11 cellular contexts compared by ENCODE assay signal in genomic region chr20:10864076-10864672, GRCh38.
DNase-seq lines count a peak whose midpoint lies in the region; ATAC-seq and TF ChIP-seq lines count a peak whose summit lies in the region.
"Had no signal": no experiment of that assay in that cellular context is flagged by ENCODE, and none has a peak within 500 bp of the region (broad histone marks: within the 10 kb centered on the region; RNA-seq: fewer than 3 reads in every experiment).

No MANE protein-coding gene starts in this region.

- no peaks in the 10 kb centered on the region for H3K4me1 Mint-ChIP-seq in CD8-positive, alpha-beta T cell (ENCODE audit: low read depth)
- H3K4me1 Mint-ChIP-seq: activated B cell treated with CpG ODN at 0.5 μM for 24 hours; stimulated activated effector memory CD8-positive, alpha-beta T cell treated with anti-CD3 and anti-CD28 coated beads, Interleukin-12 subunit alpha, Interleukin-12 subunit beta, amount 100 ng/mL, for 72 hours had no signal

- H3K4me3 ChIP-seq in epithelial cell of esophagus (ENCODE audit: low read length) (no peak overlapping the region), dorsolateral prefrontal cortex (no peak overlapping the region)
- no peak overlapping the region for H3K4me3 ChIP-seq in CD8-positive, alpha-beta T cell (ENCODE audit: low read depth, low read length)

- H3K4me3 Mint-ChIP-seq in CD8-positive, alpha-beta T cell: no peak overlapping the region
- H3K4me3 Mint-ChIP-seq: activated B cell treated with CpG ODN at 0.5 μM for 24 hours; stimulated activated effector memory CD8-positive, alpha-beta T cell treated with anti-CD3 and anti-CD28 coated beads, Interleukin-12 subunit alpha, Interleukin-12 subunit beta, amount 100 ng/mL, for 72 hours had no signal

- H3K4me1 ChIP-seq in CD8-positive, alpha-beta T cell (ENCODE audit: insufficient read depth, low read length): no peaks in the 10 kb centered on the region

- ATAC-seq in omental fat pad (ENCODE audit: low FRiP score): peak; percentile 33
- ATAC-seq in CD8-positive, alpha-beta T cell: no peak
- ATAC-seq: stimulated activated effector memory CD8-positive, alpha-beta T cell treated with anti-CD3 and anti-CD28 coated beads, Interleukin-12 subunit alpha, Interleukin-12 subunit beta, amount 100 ng/mL, for 72 hours had no signal

- no peak overlapping the region for H3K27ac ChIP-seq in CD8-positive, alpha-beta T cell (ENCODE audit: low read depth, low read length)
- peak overlapping the region in 1 of 59 donors; percentile 31 for H3K27ac ChIP-seq in dorsolateral prefrontal cortex

- POLR2A ChIA-PET in CD8-positive, alpha-beta T cell (lab: Charles Lee): no interaction called here

- TF ChIP-seq CTCF in epithelial cell of esophagus (IDR thresholded peaks at IDR 0.05; ENCODE audit: insufficient read depth, low read depth, low read length, missing control alignments) (no peak), omental fat pad (IDR thresholded peaks at IDR 0.05) (no peak), dorsolateral prefrontal cortex (IDR thresholded peaks at IDR 0.05 in 54 of 56, conservative IDR thresholded peaks at IDR 0.05 in 2 of 56; ENCODE audit: low read depth in 1 of 56, partially characterized antibody in 56 of 56) (no peak)
- no peak for TF ChIP-seq CTCF in CD8-positive, alpha-beta T cell (IDR thresholded peaks at IDR 0.05)

- no peaks in the 10 kb centered on the region for H3K27me3 ChIP-seq in CD8-positive, alpha-beta T cell (ENCODE audit: insufficient read depth, low read length)
- H3K27me3 ChIP-seq in dorsolateral prefrontal cortex: no peaks in the 10 kb centered on the region

- no peaks in the 10 kb centered on the region for H3K9me3 Mint-ChIP-seq in CD8-positive, alpha-beta T cell
- H3K9me3 Mint-ChIP-seq: activated B cell treated with CpG ODN at 0.5 μM for 24 hours had no signal

- CTCF ChIA-PET in CD8-positive, alpha-beta T cell (lab: Charles Lee): no interaction called here

- no peak overlapping the region for H3K27ac Mint-ChIP-seq in CD8-positive, alpha-beta T cell
- H3K27ac Mint-ChIP-seq: activated B cell treated with CpG ODN at 0.5 μM for 24 hours; stimulated activated effector memory CD8-positive, alpha-beta T cell treated with anti-CD3 and anti-CD28 coated beads, Interleukin-12 subunit alpha, Interleukin-12 subunit beta, amount 100 ng/mL, for 72 hours had no signal

- intact Hi-C loops in CD8-positive, alpha-beta T cell (cut with DNase I, micrococcal nuclease): no loop called here
- intact Hi-C loops in dorsolateral prefrontal cortex (cut with DNase I): no loop called here

- H3K9me3 ChIP-seq in CD8-positive, alpha-beta T cell (ENCODE audit: low read length): no peaks in the 10 kb centered on the region

- no peaks in the 10 kb centered on the region for H3K36me3 ChIP-seq in CD8-positive, alpha-beta T cell (ENCODE audit: insufficient read depth, low read length)

- DNase-seq in AG20443 (ENCODE audit: low spot score) (peak; percentile 38), NCI-H187 treated with DMSO at 0.1 percent for 48 hours (lab: John Stamatoyannopoulos, UW) (peak; percentile 70), epithelial cell of esophagus (ENCODE audit: low read depth) (peak; percentile 83), omental fat pad (ENCODE audit: low spot score) (no peak), dorsolateral prefrontal cortex (no peak), UCSD-AML1 (lab: John Stamatoyannopoulos, UW; ENCODE audit: unreplicated experiment) (no peak)
- no peak for DNase-seq in CD8-positive, alpha-beta T cell
- no peak for DNase-seq in activated CD4-positive, alpha-beta T cell treated with anti-CD3 and anti-CD28 coated beads, Interleukin-2, amount 50 U/mL, for 1 hour
- DNase-seq: activated B cell treated with CpG ODN at 0.5 μM for 24 hours, DND-41 had no signal

- H3K36me3 Mint-ChIP-seq in CD8-positive, alpha-beta T cell: no peaks in the 10 kb centered on the region
- H3K36me3 Mint-ChIP-seq: stimulated activated effector memory CD8-positive, alpha-beta T cell treated with anti-CD3 and anti-CD28 coated beads, Interleukin-12 subunit alpha, Interleukin-12 subunit beta, amount 100 ng/mL, for 72 hours had no signal

- no peaks in the 10 kb centered on the region for H3K27me3 Mint-ChIP-seq in CD8-positive, alpha-beta T cell (ENCODE audit: low read depth)
- H3K27me3 Mint-ChIP-seq: activated B cell treated with CpG ODN at 0.5 μM for 24 hours had no signal

Comparison
In these comparisons a context has a peak if more than half of its experiments do, and no peak if none do; other contexts are left out.
1. DNase-seq: peak in AG20443 (single experiment), NCI-H187 treated with DMSO at 0.1 percent for 48 hours (single experiment) and epithelial cell of esophagus (single experiment); none in omental fat pad (single experiment), CD8-positive, alpha-beta T cell (0 of 7), activated CD4-positive, alpha-beta T cell treated with anti-CD3 and anti-CD28 coated beads, Interleukin-2, amount 50 U/mL, for 1 hour (single experiment), dorsolateral prefrontal cortex (0 of 10) and UCSD-AML1 (single experiment).